In genomic region chr14:22887990-22888378, GRCh38 we compare ENCODE assay signal across 7 cellular contexts. TPM values are rescaled to one million over a fixed set of nuclear protein-coding genes. Genes with fewer than 3 reads are reported as not detected.
A peak's percentile ranks its signal among the peaks of the same experiment; 100 is the strongest.
DNase-seq lines count a peak whose midpoint lies in the region; ATAC-seq and TF ChIP-seq lines count a peak whose summit lies in the region.

No MANE protein-coding gene starts in this region.

- no CpG with 5 or more reads among the region's 5 CpGs for WGBS in esophagus squamous epithelium, 2 donors

- CTCF ChIA-PET in activated CD4-positive, alpha-beta T cell treated with anti-CD3 and anti-CD28 coated beads for 36 hours (lab: Charles Lee): interaction anchor here (0.6 to 10.6 kb wide), 7 partner anchors 11 to 969 kb away, joined by 3 to 111 read pairs (median 4); partner anchors contain the start of genes DAD1 and LRP10

- H3K9me3 ChIP-seq in esophagus squamous epithelium: no peaks in the 10 kb centered on the region

- H3K4me1 Mint-ChIP-seq in activated CD4-positive, alpha-beta T cell treated with anti-CD3 and anti-CD28 coated beads for 36 hours: peaks cover 45% of the 10 kb centered on the region

- H3K27me3 ChIP-seq in esophagus squamous epithelium: no peaks in the 10 kb centered on the region

- peaks cover 2% of the 10 kb centered on the region for H3K36me3 Mint-ChIP-seq in activated CD4-positive, alpha-beta T cell treated with anti-CD3 and anti-CD28 coated beads for 36 hours (ENCODE audit: low read depth)

- H3K27me3 Mint-ChIP-seq in activated CD4-positive, alpha-beta T cell treated with anti-CD3 and anti-CD28 coated beads for 36 hours: peaks cover 2% of the 10 kb centered on the region

- H3K36me3 ChIP-seq in esophagus squamous epithelium: no peaks in the 10 kb centered on the region

- H3K4me3 ChIP-seq in esophagus squamous epithelium: peak overlapping the region; percentile 48 to 70 (median 56)

- H3K4me1 ChIP-seq in esophagus squamous epithelium: peaks cover 19 to 56% (median 21%) of the 10 kb centered on the region in 3 donors

- TF ChIP-seq CTCF in esophagus squamous epithelium (IDR thresholded peaks at IDR 0.05): no peak

- no peaks in the 10 kb centered on the region for H3K9me3 Mint-ChIP-seq in activated CD4-positive, alpha-beta T cell treated with anti-CD3 and anti-CD28 coated beads for 36 hours (ENCODE audit: low read depth)

- no peak overlapping the region for H3K27ac Mint-ChIP-seq in activated CD4-positive, alpha-beta T cell treated with anti-CD3 and anti-CD28 coated beads for 36 hours

- H3K27ac ChIP-seq in esophagus squamous epithelium: peak overlapping the region; percentile 77 to 92 (median 84)

- H3K4me3 Mint-ChIP-seq in activated CD4-positive, alpha-beta T cell treated with anti-CD3 and anti-CD28 coated beads for 36 hours: peak overlapping the region; percentile 70

- no peak for TF ChIP-seq POLR2A in esophagus squamous epithelium (IDR thresholded peaks at IDR 0.05)

- POLR2A ChIA-PET in activated CD4-positive, alpha-beta T cell treated with anti-CD3 and anti-CD28 coated beads for 36 hours (lab: Charles Lee): interaction anchor here (0.7 kb wide), 1 partner anchor 31 kb away, joined by 3 read pairs; the partner anchor contains the start of gene RBM23

- DNase-seq in activated CD4-positive, alpha-beta T cell treated with anti-CD3 and anti-CD28 coated beads for 36 hours: peak; percentile 76
- DNase-seq in esophagus squamous epithelium (lab: John Stamatoyannopoulos, UW) (no peak), occipital lobe (lab: John Stamatoyannopoulos, UW) (no peak), left cardiac atrium (no peak)
- DNase-seq in stimulated activated CD4-positive, alpha-beta T cell treated with anti-CD3 and anti-CD28 coated beads, Interleukin-4, amount 100 ng/mL, for 24 hours: peak; percentile 64

- ATAC-seq in GM19035 (IDR thresholded peaks at IDR 0.05; ENCODE audit: unreplicated experiment): peak; percentile 31
- peak; percentile 43 for ATAC-seq in HG02981 (IDR thresholded peaks at IDR 0.05; ENCODE audit: unreplicated experiment)
- peak; percentile 11 for ATAC-seq in activated CD4-positive, alpha-beta T cell treated with anti-CD3 and anti-CD28 coated beads for 36 hours
- no peak for ATAC-seq in left cardiac atrium

- intact Hi-C loops in activated CD4-positive, alpha-beta T cell treated with anti-CD3 and anti-CD28 coated beads for 36 hours (cut with DNase I, micrococcal nuclease): loop anchor here (1.0 to 2.0 kb wide), 3 partner anchors 16 to 31 kb away; partner anchors contain the start of genes LRP10 (in 1 of the 2) and RBM23 (in 1 of the 2)
- intact Hi-C loops in esophagus squamous epithelium (cut with DNase I): no loop called here
- intact Hi-C loops in left cardiac atrium (cut with DNase I): no loop called here

RNA-seq across cellular contexts. Expression of gene REM2, which starts 5.0 kb away (rescaled TPM):
- under 1 TPM; 0.33 to 0.48 TPM for total RNA-seq in activated CD4-positive, alpha-beta T cell treated with anti-CD3 and anti-CD28 coated beads for 36 hours
- total RNA-seq in esophagus squamous epithelium: under 1 TPM; 0.19 to 0.83 (median 0.32) TPM
- total RNA-seq in occipital lobe: 1.7 TPM
- total RNA-seq in left cardiac atrium: under 1 TPM in 1 of 2 donors, not detected in 1; 0.12 TPM

RNA-seq across cellular contexts. Expression of gene LRP10, which starts 16.4 kb away (rescaled TPM):
- 10 to 100 TPM; 36.3 to 41.8 TPM for total RNA-seq in activated CD4-positive, alpha-beta T cell treated with anti-CD3 and anti-CD28 coated beads for 36 hours
- 100 to 1,000 TPM; 111 to 314 (median 128) TPM for total RNA-seq in esophagus squamous epithelium
- 3.4 TPM for total RNA-seq in occipital lobe
- total RNA-seq in left cardiac atrium: 10 to 100 TPM; 63.5 to 73.1 TPM

RNA-seq across cellular contexts. Expression of gene RBM23, which starts 31.0 kb away (rescaled TPM):
- 10 to 100 TPM; 61.6 to 68.6 TPM for total RNA-seq in activated CD4-positive, alpha-beta T cell treated with anti-CD3 and anti-CD28 coated beads for 36 hours
- total RNA-seq in esophagus squamous epithelium: 100 to 1,000 TPM in 1 of 4 donors, 10 to 100 TPM in 3; 40.0 to 101 (median 58.9) TPM
- 78.6 TPM for total RNA-seq in occipital lobe
- 10 to 100 TPM; 48.8 to 54.6 TPM for total RNA-seq in left cardiac atrium

RNA-seq across cellular contexts. Expression of gene PRMT5, which starts 41.2 kb away (rescaled TPM):
- 100 to 1,000 TPM; 121 to 151 TPM for total RNA-seq in activated CD4-positive, alpha-beta T cell treated with anti-CD3 and anti-CD28 coated beads for 36 hours
- total RNA-seq in esophagus squamous epithelium (10 to 100 TPM; 36.5 to 75.0 (median 66.1) TPM), occipital lobe (39.8 TPM), left cardiac atrium (10 to 100 TPM; 46.9 to 48.6 TPM)

RNA-seq across cellular contexts. Expression of gene MMP14, which starts 51.6 kb away (rescaled TPM):
- total RNA-seq in activated CD4-positive, alpha-beta T cell treated with anti-CD3 and anti-CD28 coated beads for 36 hours: 1 to 10 TPM; 2.0 to 2.1 TPM
- 100 to 1,000 TPM in 3 of 4 donors, 10 to 100 TPM in 1; 67.9 to 127 (median 102) TPM for total RNA-seq in esophagus squamous epithelium
- total RNA-seq in occipital lobe: 8.3 TPM
- total RNA-seq in left cardiac atrium: 10 to 100 TPM; 51.2 to 52.2 TPM

Comparison
In these comparisons a context has a peak if more than half of its experiments do, and no peak if none do; other contexts are left out.
1. ATAC-seq: peak in GM19035 (single experiment), HG02981 (single experiment) and activated CD4-positive, alpha-beta T cell treated with anti-CD3 and anti-CD28 coated beads for 36 hours (single experiment); none in left cardiac atrium (0 of 2).
2. DNase-seq: peak in activated CD4-positive, alpha-beta T cell treated with anti-CD3 and anti-CD28 coated beads for 36 hours (single experiment) and stimulated activated CD4-positive, alpha-beta T cell treated with anti-CD3 and anti-CD28 coated beads, Interleukin-4, amount 100 ng/mL, for 24 hours (single experiment); none in esophagus squamous epithelium (single experiment), occipital lobe (single experiment) and left cardiac atrium (single experiment).
3. intact Hi-C loops: an anchor here in activated CD4-positive, alpha-beta T cell treated with anti-CD3 and anti-CD28 coated beads for 36 hours (1.0 to 2.0 kb wide); none called in esophagus squamous epithelium and left cardiac atrium.